1 cellular context compared by ENCODE assay signal in genomic region chr1:151985270-151985669, GRCh38.
TF ChIP-seq lines count a peak whose summit lies in the region.

No MANE protein-coding gene starts in this region.

TF ChIP-seq in neural cell, 6 proteins besides CTCF, POLR2A, EP300 and RAD21:
- no peak for TF ChIP-seq REST (IDR thresholded peaks at IDR 0.05; ENCODE audit: borderline replicate concordance)
- no peak for TF ChIP-seq EZH2 (IDR thresholded peaks at IDR 0.05; ENCODE audit: borderline replicate concordance, insufficient read depth, low read length, poor library complexity, severe bottlenecking)
- peak; percentile 62 for TF ChIP-seq POLR2AphosphoS5 (IDR thresholded peaks at IDR 0.05)
- no peak for TF ChIP-seq SMC3 (conservative IDR thresholded peaks at IDR 0.05; ENCODE audit: poor library complexity)
- TF ChIP-seq TAF1 (IDR thresholded peaks at IDR 0.05; ENCODE audit: low read depth), result no peak
- no peak for TF ChIP-seq MXI1 (conservative IDR thresholded peaks at IDR 0.05; ENCODE audit: poor library complexity, severe bottlenecking)
